ENCODE assay signal across 15 cellular contexts in genomic region chr16:46763147-46763546, GRCh38. TPM values are rescaled to one million over a fixed set of nuclear protein-coding genes. Genes with fewer than 3 reads are reported as not detected.
A peak's percentile ranks its signal among the peaks of the same experiment; 100 is the strongest.
DNase-seq lines count a peak whose midpoint lies in the region; ATAC-seq and TF ChIP-seq lines count a peak whose summit lies in the region.
"Had no signal": no experiment of that assay in that cellular context is flagged by ENCODE, and none has a peak within 500 bp of the region (broad histone marks: within the 10 kb centered on the region; RNA-seq: fewer than 3 reads in every experiment).

No MANE protein-coding gene starts in this region.

- H3K27ac Mint-ChIP-seq in nephron: peak overlapping the region in 2 of 3 experiments; percentile 45 to 60
- H3K27ac Mint-ChIP-seq in CD8-positive, alpha-beta T cell: no peak overlapping the region

- no peaks in the 10 kb centered on the region for H3K27me3 ChIP-seq in CD8-positive, alpha-beta T cell (ENCODE audit: insufficient read depth, low read length)
- H3K27me3 ChIP-seq: hepatocyte had no signal

- H3K9me3 ChIP-seq in CD8-positive, alpha-beta T cell (ENCODE audit: low read length): no peaks in the 10 kb centered on the region

- H3K36me3 Mint-ChIP-seq in nephron (ENCODE audit: low read depth): no peaks in the 10 kb centered on the region
- no peaks in the 10 kb centered on the region for H3K36me3 Mint-ChIP-seq in CD8-positive, alpha-beta T cell

- no peak for ATAC-seq in GM18907 (IDR thresholded peaks at IDR 0.05; ENCODE audit: unreplicated experiment)
- ATAC-seq in CD8-positive, alpha-beta T cell: no peak
- ATAC-seq: activated CD4-positive, CD25-positive, alpha-beta regulatory T cell treated with anti-CD3 and anti-CD28 coated beads, Interleukin-2, amount 50 U/mL, for 24 hours had no signal

- TF ChIP-seq CTCF in nephron (IDR thresholded peaks at IDR 0.05; ENCODE audit: unreplicated experiment in 3 of 3): no peak
- TF ChIP-seq CTCF in CD8-positive, alpha-beta T cell (IDR thresholded peaks at IDR 0.05): no peak

- intact Hi-C loops in CD8-positive, alpha-beta T cell (cut with DNase I, micrococcal nuclease): no loop called here

- H3K4me3 Mint-ChIP-seq in nephron: peak overlapping the region in 1 of 3 experiments; percentile 53
- no peak overlapping the region for H3K4me3 Mint-ChIP-seq in CD8-positive, alpha-beta T cell

- no peaks in the 10 kb centered on the region for H3K9me3 Mint-ChIP-seq in nephron
- H3K9me3 Mint-ChIP-seq in CD8-positive, alpha-beta T cell: no peaks in the 10 kb centered on the region

- CTCF ChIA-PET in CD8-positive, alpha-beta T cell (lab: Charles Lee): no interaction called here

- peak; percentile 69 for DNase-seq in DMS79 (lab: John Stamatoyannopoulos, UW)
- peak; percentile 56 for DNase-seq in NCI-H2107 treated with DMSO at 0.1 percent for 48 hours (lab: John Stamatoyannopoulos, UW; ENCODE audit: unreplicated experiment)
- peak; percentile 63 to 81 for DNase-seq in cerebellar nuclear complex (lab: John Stamatoyannopoulos, UW)
- DNase-seq in activated naive CD4-positive, alpha-beta T cell treated with Interleukin-2 at 50 U/mL for 16 hours: no peak
- no peak for DNase-seq in DMS114 treated with DMSO at 0.1 percent for 48 hours (lab: John Stamatoyannopoulos, UW; ENCODE audit: unreplicated experiment)
- no peak for DNase-seq in CD8-positive, alpha-beta T cell
- DNase-seq: activated T-cell treated with anti-CD3 and anti-CD28 coated beads, Interleukin-2, amount 50 U/mL, for 48 hours; NK-92 treated with Interleukin-12 subunit alpha and Interleukin-12 subunit beta, amount 100 ng/mL, for 24 hours; stimulated activated CD4-positive, alpha-beta T cell treated with anti-CD3 and anti-CD28 coated beads, Interleukin-4, amount 100 ng/mL, for 1 hour; stimulated activated naive CD4-positive, alpha-beta T cell treated with Interleukin-2 at 50 U/mL for 16 hours had no signal

- H3K27ac ChIP-seq in CD8-positive, alpha-beta T cell (ENCODE audit: low read depth, low read length): no peak overlapping the region

- H3K4me1 ChIP-seq in CD8-positive, alpha-beta T cell (ENCODE audit: insufficient read depth, low read length): no peaks in the 10 kb centered on the region

- peaks cover 16% of the 10 kb centered on the region for H3K4me1 Mint-ChIP-seq in nephron
- H3K4me1 Mint-ChIP-seq in CD8-positive, alpha-beta T cell (ENCODE audit: low read depth): no peaks in the 10 kb centered on the region

- no peaks in the 10 kb centered on the region for H3K36me3 ChIP-seq in CD8-positive, alpha-beta T cell (ENCODE audit: insufficient read depth, low read length)

- no peak overlapping the region for H3K4me3 ChIP-seq in CD8-positive, alpha-beta T cell (ENCODE audit: low read depth, low read length)
- H3K4me3 ChIP-seq: hepatocyte, lung had no signal

- POLR2A ChIA-PET in CD8-positive, alpha-beta T cell (lab: Charles Lee): interaction anchor here (0.6 kb wide), 1 partner anchor 10 kb away, joined by 3 read pairs; no protein-coding TSS in a partner anchor

- peaks cover 11% of the 10 kb centered on the region for H3K27me3 Mint-ChIP-seq in nephron (ENCODE audit: low read depth)
- peaks cover 6% of the 10 kb centered on the region for H3K27me3 Mint-ChIP-seq in CD8-positive, alpha-beta T cell (ENCODE audit: low read depth)

RNA-seq across cellular contexts. Expression of gene MYLK3, which starts 15.0 kb away (rescaled TPM):
- total RNA-seq in CD8-positive, alpha-beta T cell: not detected

Comparison
In these comparisons a context has a peak if more than half of its experiments do, and no peak if none do; other contexts are left out.
1. DNase-seq: peak in DMS79 (single experiment), NCI-H2107 treated with DMSO at 0.1 percent for 48 hours (single experiment) and cerebellar nuclear complex (2 of 2); none in activated naive CD4-positive, alpha-beta T cell treated with Interleukin-2 at 50 U/mL for 16 hours (single experiment), DMS114 treated with DMSO at 0.1 percent for 48 hours (single experiment) and CD8-positive, alpha-beta T cell (0 of 7).